9 cellular contexts compared by ENCODE assay signal in genomic region chr4:930827-931193, GRCh38. TPM values are rescaled to one million over a fixed set of nuclear protein-coding genes. Genes with fewer than 3 reads are reported as not detected.
DNase-seq lines count a peak whose midpoint lies in the region; ATAC-seq and TF ChIP-seq lines count a peak whose summit lies in the region.
"Had no signal": no experiment of that assay in that cellular context is flagged by ENCODE, and none has a peak within 500 bp of the region (broad histone marks: within the 10 kb centered on the region; RNA-seq: fewer than 3 reads in every experiment).

No MANE protein-coding gene starts in this region.

- H3K36me3 ChIP-seq in suprapubic skin, result no peaks in the 10 kb centered on the region

- no peaks in the 10 kb centered on the region for H3K27me3 ChIP-seq in suprapubic skin

- peak; percentile 27 for DNase-seq in activated CD4-positive, CD25-positive, alpha-beta regulatory T cell treated with anti-CD3 and anti-CD28 coated beads, Interleukin-2, amount 50 U/mL, for 72 hours
- DNase-seq in activated CD4-positive, CD25-positive, alpha-beta regulatory T cell (lab: John Stamatoyannopoulos, UW), result no peak
- no peak for DNase-seq in activated naive CD4-positive, alpha-beta T cell treated with anti-CD3 and anti-CD28 coated beads, Interleukin-2, amount 50 U/mL, for 72 hours (ENCODE audit: low spot score in 2 of 2)
- DNase-seq in kidney glomerular epithelial cell (lab: John Stamatoyannopoulos, UW) (peak; percentile 14), suprapubic skin (ENCODE audit: low spot score in 2 of 2) (peak in 1 of 2 donors; percentile 50), NCI-H2171 (lab: John Stamatoyannopoulos, UW) (no peak), GM13976 (ENCODE audit: low spot score) (no peak), SHP77 (lab: John Stamatoyannopoulos, UW) (no peak)
- DNase-seq: DMS79 treated with DMSO at 0.1 percent for 48 hours had no signal

- no peak overlapping the region for H3K27ac ChIP-seq in suprapubic skin

- H3K36me3 Mint-ChIP-seq in activated naive CD4-positive, alpha-beta T cell treated with anti-CD3 and anti-CD28 coated beads, Interleukin-2, amount 50 U/mL, for 72 hours, result peaks cover 16 to 17% of the 10 kb centered on the region in 2 donors

- H3K9me3 ChIP-seq in suprapubic skin, result no peaks in the 10 kb centered on the region

- no peak for ATAC-seq in activated naive CD4-positive, alpha-beta T cell treated with anti-CD3 and anti-CD28 coated beads, Interleukin-2, amount 50 U/mL, for 72 hours

- TF ChIP-seq POLR2A in suprapubic skin (IDR thresholded peaks at IDR 0.05), result no peak

- peak overlapping the region; percentile 91 to 96 for H3K27ac Mint-ChIP-seq in activated naive CD4-positive, alpha-beta T cell treated with anti-CD3 and anti-CD28 coated beads, Interleukin-2, amount 50 U/mL, for 72 hours

- in situ Hi-C loops in GM13976 (cut with MboI; ENCODE audit: low sequenced_read_pairs, unreplicated experiment), result no loop called here

- H3K4me1 ChIP-seq in suprapubic skin, result peaks cover 57% of the 10 kb centered on the region

- TF ChIP-seq CTCF in suprapubic skin (IDR thresholded peaks at IDR 0.05) (no peak), GM13976 (IDR thresholded peaks at IDR 0.05; ENCODE audit: borderline replicate concordance, control extremely low read depth, extremely low read depth, insufficient read depth, missing control alignments) (no peak)

- WGBS in suprapubic skin, result 50% methylated on average over 7 of the region's 7 CpGs

- peak overlapping the region; percentile 96 for H3K4me3 ChIP-seq in suprapubic skin

- no peaks in the 10 kb centered on the region for H3K9me3 Mint-ChIP-seq in activated naive CD4-positive, alpha-beta T cell treated with anti-CD3 and anti-CD28 coated beads, Interleukin-2, amount 50 U/mL, for 72 hours

- no peak for TF ChIP-seq EP300 in suprapubic skin (IDR thresholded peaks at IDR 0.05)

RNA-seq across cellular contexts. Expression of gene GAK, which starts 1.3 kb away (rescaled TPM):
- 100 to 1,000 TPM; 124 to 171 TPM for total RNA-seq in activated naive CD4-positive, alpha-beta T cell treated with anti-CD3 and anti-CD28 coated beads, Interleukin-2, amount 50 U/mL, for 72 hours
- 100 to 1,000 TPM; 108 to 166 (median 132) TPM for total RNA-seq in suprapubic skin

RNA-seq across cellular contexts. Expression of gene TMEM175, which starts 1.4 kb away (rescaled TPM):
- 10 to 100 TPM; 12.1 to 13.9 TPM for total RNA-seq in activated naive CD4-positive, alpha-beta T cell treated with anti-CD3 and anti-CD28 coated beads, Interleukin-2, amount 50 U/mL, for 72 hours
- 10 to 100 TPM; 41.1 to 98.3 (median 65.3) TPM for total RNA-seq in suprapubic skin

RNA-seq across cellular contexts. Expression of gene DGKQ, which starts 42.6 kb away (rescaled TPM):
- total RNA-seq in activated naive CD4-positive, alpha-beta T cell treated with anti-CD3 and anti-CD28 coated beads, Interleukin-2, amount 50 U/mL, for 72 hours, result 1 to 10 TPM; 7.8 to 7.9 TPM
- 10 to 100 TPM; 19.5 to 27.6 (median 23.8) TPM for total RNA-seq in suprapubic skin

RNA-seq across cellular contexts. Expression of gene IDUA, which starts 56.0 kb away (rescaled TPM):
- 10 to 100 TPM in 1 of 2 donors, 1 to 10 TPM in 1; 8.5 to 23.3 TPM for total RNA-seq in activated naive CD4-positive, alpha-beta T cell treated with anti-CD3 and anti-CD28 coated beads, Interleukin-2, amount 50 U/mL, for 72 hours
- total RNA-seq in suprapubic skin, result 10 to 100 TPM; 11.0 to 33.1 (median 19.7) TPM

Comparison
In these comparisons a context has a peak if more than half of its experiments do, and no peak if none do; other contexts are left out.
1. DNase-seq: peak in activated CD4-positive, CD25-positive, alpha-beta regulatory T cell treated with anti-CD3 and anti-CD28 coated beads, Interleukin-2, amount 50 U/mL, for 72 hours (single experiment) and kidney glomerular epithelial cell (single experiment); none in activated CD4-positive, CD25-positive, alpha-beta regulatory T cell (0 of 4), activated naive CD4-positive, alpha-beta T cell treated with anti-CD3 and anti-CD28 coated beads, Interleukin-2, amount 50 U/mL, for 72 hours (0 of 2), NCI-H2171 (single experiment), GM13976 (single experiment) and SHP77 (0 of 2).